In genomic region chr1:231576804-231577718, GRCh38 we compare ENCODE assay signal across 22 cellular contexts.
"Had no signal": no experiment of that assay in that cellular context is flagged by ENCODE, and none has a peak within 500 bp of the region (broad histone marks: within the 10 kb centered on the region; RNA-seq: fewer than 3 reads in every experiment).

No MANE protein-coding gene starts in this region.

- H3K27ac ChIP-seq: SJCRH30, SK-N-MC had no signal

- H3K4me3 ChIP-seq: SJCRH30, SK-N-MC had no signal

- H3K9me3 ChIP-seq: SJCRH30 had no signal

- H3K36me3 ChIP-seq: SJCRH30 had no signal

- ATAC-seq: activated CD4-positive, alpha-beta T cell treated with anti-CD3 and anti-CD28 coated beads for 36 hours; activated CD4-positive, CD25-positive, alpha-beta regulatory T cell treated with anti-CD3 and anti-CD28 coated beads, Interleukin-2, amount 50 U/mL, for 24 hours; activated CD8-positive, alpha-beta T cell treated with anti-CD3 and anti-CD28 coated beads, Interleukin-2, amount 10 ng/mL, durations not matched to agents 7 days and 5 days; activated naive CD4-positive, alpha-beta T cell treated with anti-CD3 and anti-CD28 coated beads, Interleukin-2, amount 50 U/mL, for 72 hours; Panc1 had no signal

- FAIRE-seq: bronchial epithelial cell, TTC549 had no signal

- H3K27me3 ChIP-seq: SJCRH30 had no signal

- DNase-seq: activated CD4-positive, alpha-beta T cell treated with anti-CD3 and anti-CD28 coated beads for 36 hours; activated CD4-positive, alpha-beta T cell treated with anti-CD3 and anti-CD28 coated beads, Interleukin-2, amount 10 ng/mL, durations not matched to agents 7 days and 5 days; activated CD4-positive, alpha-beta T cell treated with anti-CD3 and anti-CD28 coated beads, Interleukin-2, amount 50 U/mL, for 48 hours; activated CD8-positive, alpha-beta T cell treated with anti-CD3 and anti-CD28 coated beads, Interleukin-2, amount 10 ng/mL, durations not matched to agents 7 days and 5 days; activated gamma-delta T cell treated with Interleukin-2 at 50 U/mL for 16 hours; activated naive CD4-positive, alpha-beta T cell treated with anti-CD3 and anti-CD28 coated beads for 36 hours; activated T-cell treated with anti-CD3 and anti-CD28 coated beads, Interleukin-2, amount 50 U/mL, for 24 hours; anterior cingulate cortex; cerebellar nuclear complex; NCI-H1436 treated with DMSO at 0.1 percent for 48 hours; NCI-H1694 treated with DMSO at 0.1 percent for 48 hours; NCI-H2029; NCI-H345; NCI-H524 treated with DMSO at 0.1 percent for 48 hours; SHP77; SJCRH30 had no signal
